ENCODE assay signal across 8 cellular contexts in the genomic region with DNA sequence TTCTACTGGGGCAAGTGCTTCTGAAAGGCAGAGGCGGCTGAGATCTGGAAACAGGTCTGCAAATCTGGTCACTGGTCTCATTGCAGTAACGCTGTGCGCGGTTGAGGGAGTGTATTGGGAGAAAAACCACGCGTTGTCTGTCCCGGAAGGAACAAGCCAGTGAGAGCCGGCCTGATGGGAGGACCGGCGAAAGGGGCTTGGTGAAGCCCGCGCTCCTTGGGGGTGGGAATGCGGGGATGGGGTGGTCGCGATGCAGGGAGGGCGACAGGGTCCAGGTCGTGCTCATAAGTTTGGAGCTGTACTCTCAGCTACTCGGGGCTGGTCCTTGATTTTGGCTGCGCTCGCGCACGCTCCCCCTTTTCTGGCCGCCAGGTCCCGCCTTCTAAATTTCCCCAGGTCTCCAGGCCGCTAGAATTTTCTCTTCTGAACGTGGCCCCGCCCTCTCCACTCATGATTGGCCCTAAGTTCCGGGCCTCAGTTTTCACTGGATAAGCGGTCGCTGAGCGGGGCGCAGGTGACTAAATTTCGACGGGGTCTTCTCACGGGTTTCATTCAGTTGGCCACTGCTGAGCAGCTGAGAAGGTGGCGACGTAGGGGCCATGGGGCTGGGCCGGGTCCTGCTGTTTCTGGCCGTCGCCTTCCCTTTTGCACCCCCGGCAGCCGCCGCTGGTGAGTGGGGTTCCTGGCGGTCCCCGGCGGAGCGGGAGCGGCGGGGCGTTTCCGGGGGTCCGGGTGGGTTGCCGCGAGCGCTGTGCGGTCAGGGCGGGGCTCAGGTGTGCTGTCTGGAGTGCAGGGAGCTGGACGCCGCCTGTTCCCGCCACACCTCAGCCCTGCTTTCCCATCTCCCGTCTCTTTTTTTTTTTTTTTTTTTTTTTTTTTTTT. TPM values are rescaled to one million over a fixed set of nuclear protein-coding genes. Genes with fewer than 3 reads are reported as not detected.
A peak's percentile ranks its signal among the peaks of the same experiment; 100 is the strongest.
DNase-seq lines count a peak whose midpoint lies in the region; ATAC-seq and TF ChIP-seq lines count a peak whose summit lies in the region.

A gene (plus strand): TSS at position 551 of the 882 bp plus-strand sequence. CDS start 49 bp downstream, at position 600.

- in situ Hi-C loops in GM13977 (cut with MboI; ENCODE audit: low pct_unique_long_range_greater_than_20kb, low sequenced_read_pairs, unreplicated experiment), result no loop called here

- DNase-seq in GM13977 (ENCODE audit: low spot score), result peak; percentile 91
- peak; percentile 97 for DNase-seq in NCI-H748 treated with DMSO at 0.1 percent for 48 hours (lab: John Stamatoyannopoulos, UW)
- DNase-seq in activated CD8-positive, alpha-beta memory T cell treated with anti-CD3 and anti-CD28 coated beads, Interleukin-2, amount 50 U/mL, for 1 hour (ENCODE audit: extremely low read depth), result peak; percentile 79
- peak; percentile 55 for DNase-seq in endothelial cell (ENCODE audit: low spot score)
- peak in 1 of 2 experiments; percentile 57 for DNase-seq in mesothelial cell of epicardium (ENCODE audit: low spot score in 2 of 2, unreplicated experiment in 2 of 2)
- peak; percentile 77 to 80 for DNase-seq in stimulated activated CD8-positive, alpha-beta memory T cell treated with anti-CD3 and anti-CD28 coated beads, Interleukin-2, amount 100 ng/mL, for 48 hours (ENCODE audit: low read depth in 2 of 2)
- no peak for DNase-seq in SJCRH30

- no peak within 1 kb of the TSS for H3K4me3 ChIP-seq in SJCRH30

- H3K9me3 Mint-ChIP-seq in endothelial cell (ENCODE audit: unreplicated experiment) (no peaks in the 10 kb centered on the region), mesothelial cell of epicardium (peaks cover 7% of the 10 kb centered on the region)

- H3K36me3 Mint-ChIP-seq in endothelial cell (ENCODE audit: low read depth, unreplicated experiment) (no peaks in the 10 kb centered on the region), mesothelial cell of epicardium (peaks cover 1% of the 10 kb centered on the region)

- peak within 1 kb of the TSS; percentile 92 for H3K4me3 Mint-ChIP-seq in endothelial cell (ENCODE audit: unreplicated experiment)
- peak within 1 kb of the TSS; percentile 67 for H3K4me3 Mint-ChIP-seq in mesothelial cell of epicardium

- no peaks in the 10 kb centered on the region for H3K27me3 ChIP-seq in SJCRH30

- H3K27ac ChIP-seq in SJCRH30, result no peak within 1 kb of the TSS

- H3K27ac Mint-ChIP-seq in endothelial cell (ENCODE audit: unreplicated experiment), result peak within 1 kb of the TSS; percentile 48
- H3K27ac Mint-ChIP-seq in mesothelial cell of epicardium, result no peak within 1 kb of the TSS

- no peaks in the 10 kb centered on the region for H3K9me3 ChIP-seq in SJCRH30 (replicated peaks)

- no peaks in the 10 kb centered on the region for H3K36me3 ChIP-seq in SJCRH30

- H3K4me1 ChIP-seq in SJCRH30, result no peaks in the 10 kb centered on the region

- H3K27me3 Mint-ChIP-seq in endothelial cell (ENCODE audit: unreplicated experiment) (peaks cover 11% of the 10 kb centered on the region), mesothelial cell of epicardium (ENCODE audit: low read depth) (peaks cover 96% of the 10 kb centered on the region)

- H3K4me1 Mint-ChIP-seq in endothelial cell (ENCODE audit: unreplicated experiment), result peaks cover 8% of the 10 kb centered on the region
- peaks cover 27% of the 10 kb centered on the region for H3K4me1 Mint-ChIP-seq in mesothelial cell of epicardium

- peak; percentile 43 for ATAC-seq in HG02943 (IDR thresholded peaks at IDR 0.05; ENCODE audit: low read depth, unreplicated experiment)

- TF ChIP-seq CTCF in GM13977 (IDR thresholded peaks at IDR 0.05; ENCODE audit: extremely low read depth, insufficient read depth, missing control alignments) (no peak), endothelial cell (IDR thresholded peaks at IDR 0.05; ENCODE audit: unreplicated experiment) (no peak), mesothelial cell of epicardium (IDR thresholded peaks at IDR 0.05; ENCODE audit: unreplicated experiment) (no peak)

RNA-seq across cellular contexts. Expression of the gene that starts here (rescaled TPM):
- 3.6 TPM for total RNA-seq in endothelial cell (ENCODE audit: unreplicated experiment)
- 0.31 TPM in 1 of 3 replicates, not detected in the others for total RNA-seq in mesothelial cell of epicardium
- total RNA-seq in SJCRH30 (2014; rRNA removed; shearing (Covaris generic)), result not detected in 2 replicates

Comparison
In these comparisons a context has a peak if more than half of its experiments do, and no peak if none do; other contexts are left out.
1. DNase-seq: peak in GM13977 (single experiment), NCI-H748 treated with DMSO at 0.1 percent for 48 hours (single experiment), activated CD8-positive, alpha-beta memory T cell treated with anti-CD3 and anti-CD28 coated beads, Interleukin-2, amount 50 U/mL, for 1 hour (single experiment), endothelial cell (single experiment) and stimulated activated CD8-positive, alpha-beta memory T cell treated with anti-CD3 and anti-CD28 coated beads, Interleukin-2, amount 100 ng/mL, for 48 hours (2 of 2); none in SJCRH30 (0 of 2).